ENCODE assay signal across 8 cellular contexts in genomic region chr11:115919341-115920086, GRCh38.
DNase-seq lines count a peak whose midpoint lies in the region; ATAC-seq and TF ChIP-seq lines count a peak whose summit lies in the region.

No MANE protein-coding gene starts in this region.

- no peaks in the 10 kb centered on the region for H3K36me3 ChIP-seq in uterus

- DNase-seq in NCI-H510A treated with DMSO at 0.1 percent for 48 hours (lab: John Stamatoyannopoulos, UW) (peak; percentile 20), NCI-H510A (lab: John Stamatoyannopoulos, UW) (no peak), NOMO-1 treated with dmso at 0.1 percent for 144 hours (lab: John Stamatoyannopoulos, UW; ENCODE audit: unreplicated experiment) (peak; percentile 54), myocyte (ENCODE audit: low read depth) (peak; percentile 63), KBM-7 (no peak), uterus (no peak), SK-N-DZ (ENCODE audit: low spot score) (no peak)

- TF ChIP-seq POLR2A in uterus (IDR thresholded peaks at IDR 0.05): no peak

- no peak overlapping the region for H3K27ac ChIP-seq in uterus

- ATAC-seq in HG02623 (IDR thresholded peaks at IDR 0.05; ENCODE audit: unreplicated experiment): peak; percentile 66

- no peak for TF ChIP-seq CTCF in uterus (IDR thresholded peaks at IDR 0.05)

- H3K4me3 ChIP-seq in uterus: no peak overlapping the region

- no peaks in the 10 kb centered on the region for H3K9me3 ChIP-seq in uterus

- in situ Hi-C loops in KBM-7 (cut with MboI; ENCODE audit: low pct_unique_long_range_greater_than_20kb, low sequenced_read_pairs): no loop called here

- intact Hi-C loops in uterus (cut with DNase I; ENCODE audit: low total_unique reads): no loop called here

- H3K4me1 ChIP-seq in uterus: no peaks in the 10 kb centered on the region

- no peaks in the 10 kb centered on the region for H3K27me3 ChIP-seq in uterus

Comparison
In these comparisons a context has a peak if more than half of its experiments do, and no peak if none do; other contexts are left out.
1. DNase-seq: peak in NCI-H510A treated with DMSO at 0.1 percent for 48 hours (single experiment), NOMO-1 treated with dmso at 0.1 percent for 144 hours (single experiment) and myocyte (single experiment); none in NCI-H510A (single experiment), KBM-7 (single experiment), uterus (0 of 2) and SK-N-DZ (single experiment).